In the genomic region with DNA sequence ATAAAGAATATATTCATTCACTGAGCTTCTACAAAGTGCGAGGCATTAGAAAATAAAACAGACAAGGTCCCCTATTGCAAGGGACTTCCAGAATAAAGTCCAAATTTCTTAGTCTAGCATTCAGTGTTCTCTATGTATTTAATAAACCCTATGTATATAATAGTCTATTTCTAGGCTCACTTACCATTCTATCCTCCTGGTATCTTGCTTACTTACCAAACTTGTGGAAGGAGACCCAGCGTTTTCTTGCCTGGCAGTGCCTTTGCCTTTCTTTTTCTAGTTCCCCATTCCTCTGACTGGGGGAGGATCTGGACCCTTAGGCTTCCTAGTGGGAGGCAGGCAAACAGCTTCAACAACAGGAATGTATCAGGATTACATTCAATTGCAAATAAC, we compare ENCODE assay signal across 8 cellular contexts. TPM values are rescaled to one million over a fixed set of nuclear protein-coding genes. Genes with fewer than 3 reads are reported as not detected.
DNase-seq lines count a peak whose midpoint lies in the region; ATAC-seq, FAIRE-seq and TF ChIP-seq lines count a peak whose summit lies in the region.

No MANE protein-coding gene starts in this region.

- peaks cover 35% of the 10 kb centered on the region for H3K79me2 ChIP-seq in DND-41 (ENCODE audit: insufficient read depth, low read length)

- H2AFZ ChIP-seq in DND-41 (ENCODE audit: low read depth, low read length): peak overlapping the region; percentile 92

- peak overlapping the region; percentile 100 for H3K4me2 ChIP-seq in DND-41 (ENCODE audit: insufficient read depth, low read length)

- no peak for FAIRE-seq in pancreas (lab: Jason Lieb, UNC)

- H3K27ac ChIP-seq in DND-41 (ENCODE audit: low read length): peak overlapping the region; percentile 57; the same call in 1 of the 2 replicates
- H3K27ac ChIP-seq in pancreas: peak overlapping the region; percentile 78 to 93 (median 87)

- H3K9me3 ChIP-seq in DND-41 (ENCODE audit: insufficient read depth, low read length, severe bottlenecking) (no peaks in the 10 kb centered on the region), endocrine pancreas (ENCODE audit: control insufficient read depth, low read length) (no peaks in the 10 kb centered on the region), pancreas (no peaks in the 10 kb centered on the region)

- TF ChIP-seq CTCF in DND-41 (IDR thresholded peaks at IDR 0.05; ENCODE audit: borderline replicate concordance, extremely low read depth, low read length, poor library complexity, severe bottlenecking) (no peak), pancreas (IDR thresholded peaks at IDR 0.05) (no peak)

- H3K27me3 ChIP-seq in DND-41 (ENCODE audit: insufficient read depth, low read length, poor library complexity) (no peaks in the 10 kb centered on the region), endocrine pancreas (ENCODE audit: control insufficient read depth, insufficient read depth, low read length) (no peaks in the 10 kb centered on the region), pancreas (no peaks in the 10 kb centered on the region)

- no peaks in the 10 kb centered on the region for H3K36me3 ChIP-seq in DND-41 (ENCODE audit: insufficient read depth, low read length)
- H3K36me3 ChIP-seq in endocrine pancreas (ENCODE audit: control insufficient read depth, insufficient read depth, low read length): no peaks in the 10 kb centered on the region
- no peaks in the 10 kb centered on the region for H3K36me3 ChIP-seq in pancreas

- intact Hi-C loops in pancreas (cut with DNase I): no loop called here

- H3K4me1 ChIP-seq in DND-41 (ENCODE audit: insufficient read depth, low read length) (peaks cover 38% of the 10 kb centered on the region), endocrine pancreas (ENCODE audit: control insufficient read depth, insufficient read depth, low read length) (no peaks in the 10 kb centered on the region), pancreas (peaks cover 0 to 27% (median 12%) of the 10 kb centered on the region in 3 donors)

- peak overlapping the region; percentile 66; the same call in 1 of the 2 replicates for H3K9ac ChIP-seq in DND-41 (ENCODE audit: low read depth, low read length)
- H3K9ac ChIP-seq in endocrine pancreas (ENCODE audit: control insufficient read depth, insufficient read depth, low read length): no peak overlapping the region

- H3K4me3 ChIP-seq in DND-41 (ENCODE audit: low read depth in 1 of 2, low read length in 2 of 2) (peak overlapping the region; percentile 49 to 73; a peak in 3 of 4 replicates), endocrine pancreas (ENCODE audit: control insufficient read depth, insufficient read depth, low read length) (peak overlapping the region; percentile 25), pancreas (peak overlapping the region in 3 of 4 donors; percentile 85 to 92 (median 88))

- WGBS in pancreas, 2 donors: 41 to 52% methylated on average over 2 of the region's 2 CpGs

- ATAC-seq in DND-41 (ENCODE audit: insufficient read depth, low read depth) (no peak), pancreas (no peak), GM21381 (IDR thresholded peaks at IDR 0.05; ENCODE audit: unreplicated experiment) (no peak), GM19395 (IDR thresholded peaks at IDR 0.05; ENCODE audit: unreplicated experiment) (no peak)

- H4K20me1 ChIP-seq in DND-41 (ENCODE audit: insufficient read depth, low read length): peaks cover 11% of the 10 kb centered on the region

- DNase-seq in DND-41 (no peak), OCI-M1 (lab: John Stamatoyannopoulos, UW) (peak; percentile 55), pancreas (no peak), SHP77 treated with DMSO at 0.1 percent for 48 hours (lab: John Stamatoyannopoulos, UW) (no peak), AG20443 (ENCODE audit: low spot score) (no peak)

RNA-seq across cellular contexts. Expression of a gene that starts 0.6 kb away (rescaled TPM):
- 10 to 100 TPM in 2 of 6 donors, 1 to 10 TPM in 4; 5.4 to 16.3 (median 8.0) TPM for total RNA-seq in pancreas
- polyA plus RNA-seq in pancreas: 1 to 10 TPM; 2.3 to 8.1 TPM

Comparison
In these comparisons a context has a peak if more than half of its experiments do, and no peak if none do; other contexts are left out.
1. H3K4me3 ChIP-seq: peak in every context shown above with its lines; median percentile 88 in pancreas; 61 in DND-41; 25 in endocrine pancreas.